22 cellular contexts compared by ENCODE assay signal in genomic region chr6:73630401-73630800, GRCh38. TPM values are rescaled to one million over a fixed set of nuclear protein-coding genes. Genes with fewer than 3 reads are reported as not detected.
DNase-seq lines count a peak whose midpoint lies in the region; ATAC-seq and TF ChIP-seq lines count a peak whose summit lies in the region.
"Had no signal": no experiment of that assay in that cellular context is flagged by ENCODE, and none has a peak within 500 bp of the region (broad histone marks: within the 10 kb centered on the region; RNA-seq: fewer than 3 reads in every experiment).

No MANE protein-coding gene starts in this region.

- intact Hi-C loops in posterior vena cava (cut with DNase I) = no loop called here

- no peaks in the 10 kb centered on the region for H3K27me3 ChIP-seq in Karpas-422 (ENCODE audit: low read length)

- no peak overlapping the region for H3K4me3 Mint-ChIP-seq in WTC11
- H3K4me3 Mint-ChIP-seq in chondrocyte (ENCODE audit: unreplicated experiment) = no peak overlapping the region
- H3K4me3 Mint-ChIP-seq: CD4-positive, alpha-beta memory T cell; GM23338; HFFc6 had no signal

- TF ChIP-seq CTCF in WTC11 (IDR thresholded peaks at IDR 0.05) (no peak), chondrocyte (IDR thresholded peaks at IDR 0.05) (no peak)

- H3K9ac ChIP-seq in Karpas-422 (ENCODE audit: low read length) = no peak overlapping the region

- no peaks in the 10 kb centered on the region for H3K9me3 ChIP-seq in Karpas-422 (ENCODE audit: low read length)
- H3K9me3 ChIP-seq: A549, HAP-1 had no signal

- H3K4me1 Mint-ChIP-seq in WTC11 = no peaks in the 10 kb centered on the region
- H3K4me1 Mint-ChIP-seq in chondrocyte (ENCODE audit: low read depth) = no peaks in the 10 kb centered on the region
- H3K4me1 Mint-ChIP-seq: GM23338 had no signal

- H3K36me3 Mint-ChIP-seq in WTC11 = peaks cover 27% of the 10 kb centered on the region
- peaks cover 22% of the 10 kb centered on the region for H3K36me3 Mint-ChIP-seq in chondrocyte (ENCODE audit: low read depth)

- H3K9me3 Mint-ChIP-seq in WTC11 = no peaks in the 10 kb centered on the region
- H3K9me3 Mint-ChIP-seq in chondrocyte (ENCODE audit: low read depth) = no peaks in the 10 kb centered on the region
- H3K9me3 Mint-ChIP-seq: CD4-positive, alpha-beta memory T cell; GM23338; HFFc6 had no signal

- POLR2A ChIA-PET in WTC11 (lab: Charles Lee) = no interaction called here

- H3K27ac ChIP-seq in Karpas-422 (ENCODE audit: low read length) = no peak overlapping the region
- H3K27ac ChIP-seq: 22Rv1, A549 had no signal

- peaks cover 6% of the 10 kb centered on the region; the same call in 1 of the 2 replicates for H3K36me3 ChIP-seq in Karpas-422 (ENCODE audit: insufficient read depth, low read length)

- H2AFZ ChIP-seq in Karpas-422 (ENCODE audit: low read length) = no peak overlapping the region
- H2AFZ ChIP-seq: GM23338 had no signal

- no peak for ATAC-seq in WTC11
- ATAC-seq: A549, GM12878, GM23338 had no signal

- no peak overlapping the region for H3K4me3 ChIP-seq in Karpas-422 (ENCODE audit: low read length)
- H3K4me3 ChIP-seq: A549, GM12878, GM23338, HAP-1 had no signal

- DNase-seq in NCI-H524 (lab: John Stamatoyannopoulos, UW) = peak; percentile 9 to 78
- no peak for DNase-seq in NCI-H524 treated with DMSO at 0.1 percent for 48 hours (lab: John Stamatoyannopoulos, UW)
- peak; percentile 96 for DNase-seq in NCI-H82 (lab: John Stamatoyannopoulos, UW)
- DNase-seq in WTC11 (ENCODE audit: low spot score) = no peak
- DNase-seq in chondrocyte (ENCODE audit: low spot score) = no peak
- DNase-seq in posterior vena cava (ENCODE audit: low spot score) = no peak
- DNase-seq in Karpas-422 = no peak
- DNase-seq: ACHN; C1 segment of cervical spinal cord; Calu3; CD4-positive, alpha-beta memory T cell; COR-L47; DMS 273 treated with DMSO at 0.1 percent for 48 hours; DMS79; EL; GDM1; HFFc6 had no signal

- no peak overlapping the region for H3K4me2 ChIP-seq in Karpas-422 (ENCODE audit: low read depth, low read length, poor library complexity, severe bottlenecking)
- H3K4me2 ChIP-seq: A549, GM23338 had no signal

- H3K79me2 ChIP-seq in Karpas-422 (ENCODE audit: low read length) = no peaks in the 10 kb centered on the region

- 0 out of 2 replicates have a peak overlapping the region, but pooled peaks have one; percentile 19 for H3K27ac Mint-ChIP-seq in WTC11
- H3K27ac Mint-ChIP-seq in chondrocyte (ENCODE audit: unreplicated experiment) = no peak overlapping the region
- H3K27ac Mint-ChIP-seq: GM23338 had no signal

- H4K20me1 ChIP-seq in Karpas-422 (ENCODE audit: insufficient read depth, low read depth, low read length) = no peaks in the 10 kb centered on the region

- H3K27me3 Mint-ChIP-seq in WTC11 (ENCODE audit: low read depth) (no peaks in the 10 kb centered on the region), chondrocyte (ENCODE audit: low read depth) (no peaks in the 10 kb centered on the region)
- H3K27me3 Mint-ChIP-seq: CD4-positive, alpha-beta memory T cell had no signal

- CTCF ChIA-PET in WTC11 (lab: Charles Lee) = interaction anchor here (1.1 kb wide), 1 partner anchor 22 kb away, joined by 3 read pairs; no protein-coding TSS in a partner anchor

- H3K4me1 ChIP-seq in Karpas-422 (ENCODE audit: low read length) = no peaks in the 10 kb centered on the region
- H3K4me1 ChIP-seq: A549, HAP-1 had no signal

- no peaks in the 10 kb centered on the region for H3K9me2 ChIP-seq in Karpas-422 (replicated peaks; ENCODE audit: insufficient read depth, low read length)

TF ChIP-seq in WTC11, 78 proteins besides CTCF, POLR2A, EP300 and RAD21:
- TF ChIP-seq SMAD4 (CRISPR knock-in tag; IDR thresholded peaks at IDR 0.05) (no peak), USF1 (CRISPR knock-in tag; IDR thresholded peaks at IDR 0.05) (no peak), NFYB (CRISPR knock-in tag; conservative IDR thresholded peaks at IDR 0.05; ENCODE audit: low read depth) (no peak), ZSCAN18 (CRISPR knock-in tag; IDR thresholded peaks at IDR 0.05) (no peak)

RNA-seq across cellular contexts. Expression of gene SLC17A5, which starts 23.4 kb away (rescaled TPM):
- total RNA-seq in WTC11 (2021) (8.6 to 9.3 TPM (median 8.9 TPM) in 3 replicates), chondrocyte (29.8 to 48.2 TPM (median 33.0 TPM) in 3 replicates), posterior vena cava (10 to 100 TPM; 15.2 to 16.6 TPM)
- total RNA-seq in Karpas-422 (2014; rRNA removed; shearing (Covaris generic); ENCODE audit: low replicate concordance) = 6.0 and 10.1 TPM in 2 replicates

Comparison
In these comparisons a context has a peak if more than half of its experiments do, and no peak if none do; other contexts are left out.
1. DNase-seq: peak in NCI-H524 (2 of 2) and NCI-H82 (single experiment); none in NCI-H524 treated with DMSO at 0.1 percent for 48 hours (single experiment), WTC11 (single experiment), chondrocyte (single experiment), posterior vena cava (single experiment) and Karpas-422 (single experiment).